ENCODE assay signal across 19 cellular contexts in the genomic region with DNA sequence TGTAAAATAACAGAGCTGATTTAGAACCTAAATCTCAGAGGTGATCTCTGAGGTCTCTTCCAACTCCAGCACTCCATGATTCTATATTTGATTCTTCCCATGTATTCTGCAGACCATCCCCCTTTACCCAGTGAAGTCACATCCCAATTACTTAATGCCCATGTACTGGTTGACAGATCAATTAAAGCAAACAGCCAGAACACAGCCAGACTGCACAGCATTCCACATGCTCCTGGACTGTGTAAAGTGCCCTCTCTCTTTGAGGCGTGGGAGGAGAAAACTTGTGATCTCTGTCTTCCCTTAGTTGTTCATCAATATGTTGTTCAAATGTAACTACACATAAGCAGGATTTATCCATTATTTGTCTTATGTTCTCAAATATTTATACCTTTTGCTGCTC.
"Had no signal": no experiment of that assay in that cellular context is flagged by ENCODE, and none has a peak within 500 bp of the region (broad histone marks: within the 10 kb centered on the region; RNA-seq: fewer than 3 reads in every experiment).

No MANE protein-coding gene starts in this region.

- H3K4me2 ChIP-seq: hepatocyte had no signal

- H2AFZ ChIP-seq: hepatocyte, parathyroid adenoma had no signal

- H3K79me2 ChIP-seq: parathyroid adenoma had no signal

- ATAC-seq: effector memory CD8-positive, alpha-beta T cell; foreskin keratinocyte; sciatic nerve; stimulated activated naive B cell treated with anti-CD40 and anti-IgM and Interleukin-4, amounts not matched to agents 10 μg/mL and 1 μg/mL and 100 μg/mL, for 72 hours; stimulated activated naive CD8-positive, alpha-beta T cell treated with anti-CD3 and anti-CD28 coated beads, Interleukin-15, amount 100 ng/mL, for 72 hours had no signal

- H3K4me3 ChIP-seq: hepatocyte, left ventricle myocardium inferior, prostate gland, spleen, testis, tibial nerve had no signal

- H3K36me3 Mint-ChIP-seq: stimulated activated naive B cell treated with anti-CD40 and anti-IgM and Interleukin-4, amounts not matched to agents 10 μg/mL and 1 μg/mL and 100 μg/mL, for 72 hours had no signal

- DNase-seq: effector memory CD8-positive, alpha-beta T cell; foreskin keratinocyte; left ventricle myocardium inferior; mesendoderm; naive B cell; retina; spleen; stimulated activated CD4-positive, alpha-beta T cell treated with anti-CD3 and anti-CD28 coated beads, Interleukin-2, amount 100 ng/mL, for 24 hours; stimulated activated CD4-positive, alpha-beta T cell treated with anti-CD3 and anti-CD28 coated beads, Interleukin-4, amount 100 ng/mL, for 4 hours; stimulated activated naive B cell treated with anti-CD40 and anti-IgM and Interleukin-4, amounts not matched to agents 10 μg/mL and 1 μg/mL and 100 μg/mL, for 72 hours; stimulated activated naive CD8-positive, alpha-beta T cell treated with anti-CD3 and anti-CD28 coated beads, Interleukin-15, amount 100 ng/mL, for 72 hours; testis had no signal

- H3K27ac ChIP-seq: epithelial cell of prostate, foreskin keratinocyte, hepatocyte, left ventricle myocardium inferior, parathyroid adenoma, prostate gland, spleen, testis, tibial nerve had no signal

- H3K27me3 ChIP-seq: hepatocyte, testis, tibial nerve had no signal

- H3K27ac Mint-ChIP-seq: effector memory CD8-positive, alpha-beta T cell; naive B cell; stimulated activated naive B cell treated with anti-CD40 and anti-IgM and Interleukin-4, amounts not matched to agents 10 μg/mL and 1 μg/mL and 100 μg/mL, for 72 hours; stimulated activated naive CD8-positive, alpha-beta T cell treated with anti-CD3 and anti-CD28 coated beads, Interleukin-15, amount 100 ng/mL, for 72 hours had no signal

- H3K4me1 ChIP-seq: foreskin keratinocyte, left ventricle myocardium inferior, parathyroid adenoma, prostate gland, spleen had no signal

- H3K4me3 Mint-ChIP-seq: effector memory CD8-positive, alpha-beta T cell; naive B cell; nephron; stimulated activated naive B cell treated with anti-CD40 and anti-IgM and Interleukin-4, amounts not matched to agents 10 μg/mL and 1 μg/mL and 100 μg/mL, for 72 hours; stimulated activated naive CD8-positive, alpha-beta T cell treated with anti-CD3 and anti-CD28 coated beads, Interleukin-15, amount 100 ng/mL, for 72 hours had no signal

- H3K4me1 Mint-ChIP-seq: naive B cell; stimulated activated naive B cell treated with anti-CD40 and anti-IgM and Interleukin-4, amounts not matched to agents 10 μg/mL and 1 μg/mL and 100 μg/mL, for 72 hours; stimulated activated naive CD8-positive, alpha-beta T cell treated with anti-CD3 and anti-CD28 coated beads, Interleukin-15, amount 100 ng/mL, for 72 hours had no signal

- H3K9me3 ChIP-seq: prostate gland, testis, tibial nerve had no signal

- H3K36me3 ChIP-seq: left ventricle myocardium inferior, prostate gland, spleen, tibial nerve had no signal

- H3K9ac ChIP-seq: parathyroid adenoma had no signal
